Comparison of ENCODE assay signal across 23 cellular contexts in the genomic region with DNA sequence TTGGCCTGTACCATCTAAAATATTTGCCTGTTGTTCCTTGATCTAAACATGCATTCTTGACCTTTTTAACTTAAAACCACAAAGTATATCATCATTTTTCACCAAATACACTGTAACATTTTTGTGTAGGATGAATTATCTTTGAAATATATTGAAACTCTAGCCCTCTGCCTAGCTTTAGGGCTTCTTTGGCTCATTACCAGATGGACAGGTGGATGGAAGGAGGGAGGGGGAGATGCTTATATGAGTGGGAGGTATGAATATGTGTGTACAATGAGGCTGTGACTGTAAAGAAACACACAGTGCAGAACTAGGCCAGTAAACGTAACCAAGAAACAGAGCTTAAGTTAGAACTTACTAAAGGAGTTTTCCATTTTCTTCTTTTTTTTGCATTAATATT.
"Had no signal": no experiment of that assay in that cellular context is flagged by ENCODE, and none has a peak within 500 bp of the region (broad histone marks: within the 10 kb centered on the region; RNA-seq: fewer than 3 reads in every experiment).

No MANE protein-coding gene starts in this region.

- H3K36me3 ChIP-seq: ascending aorta, gastroesophageal sphincter, neural progenitor cell, ovary, sigmoid colon, upper lobe of right lung had no signal

- H3K4me1 Mint-ChIP-seq: stimulated activated naive CD8-positive, alpha-beta T cell treated with anti-CD3 and anti-CD28 coated beads, Interleukin-15, amount 100 ng/mL, for 72 hours had no signal

- ATAC-seq: activated CD4-positive, alpha-beta T cell treated with anti-CD3 and anti-CD28 coated beads for 36 hours; activated CD8-positive, alpha-beta memory T cell treated with anti-CD3 and anti-CD28 coated beads, Interleukin-2, amount 10 ng/mL, durations not matched to agents 7 days and 5 days; activated naive CD8-positive, alpha-beta T cell treated with anti-CD3 and anti-CD28 coated beads, Interleukin-2, amount 50 U/mL, for 24 hours; gastroesophageal sphincter; left lobe of liver; stimulated activated naive CD8-positive, alpha-beta T cell treated with anti-CD3 and anti-CD28 coated beads, Interleukin-15, amount 100 ng/mL, for 72 hours; upper lobe of right lung had no signal

- H3K27me3 ChIP-seq: ascending aorta, dorsolateral prefrontal cortex, gastroesophageal sphincter, neural progenitor cell, ovary, sigmoid colon, testis, upper lobe of right lung had no signal

- H3K9me3 Mint-ChIP-seq: activated CD4-positive, alpha-beta memory T cell treated with anti-CD3 and anti-CD28 coated beads for 36 hours; activated naive CD8-positive, alpha-beta T cell treated with anti-CD3 and anti-CD28 coated beads, Interleukin-2, amount 50 U/mL, for 24 hours; activated T-helper 2 cell treated with anti-CD3 and anti-CD28 coated beads, Interferon-gamma antibody, Interleukin-2, Interleukin-4, amounts not matched to agents 10 μg/mL and 5 μg/mL and 100 μg/mL, durations not matched to agents 14 hours and 24 hours and 36 hours; endodermal cell; naive B cell; neural progenitor cell; stimulated activated naive CD8-positive, alpha-beta T cell treated with anti-CD3 and anti-CD28 coated beads, Interleukin-15, amount 100 ng/mL, for 72 hours had no signal

- H3K9ac ChIP-seq: neural progenitor cell had no signal

- H3K27ac ChIP-seq: ascending aorta, dorsolateral prefrontal cortex, gastroesophageal sphincter, neural progenitor cell, ovary, sigmoid colon, testis, upper lobe of right lung, WERI-Rb-1 had no signal

- H2AFZ ChIP-seq: neural progenitor cell had no signal

- H3K4me1 ChIP-seq: ascending aorta, testis, upper lobe of right lung had no signal

- H3K36me3 Mint-ChIP-seq: activated CD4-positive, alpha-beta memory T cell treated with anti-CD3 and anti-CD28 coated beads for 36 hours; activated CD8-positive, alpha-beta memory T cell treated with anti-CD3 and anti-CD28 coated beads, Interleukin-2, amount 10 ng/mL, durations not matched to agents 7 days and 5 days; naive B cell had no signal

- H3K4me3 ChIP-seq: ascending aorta, dorsolateral prefrontal cortex, gastroesophageal sphincter, neural progenitor cell, ovary, sigmoid colon, testis, upper lobe of right lung had no signal

- H3K9me3 ChIP-seq: ascending aorta, gastroesophageal sphincter, ovary, sigmoid colon, testis, upper lobe of right lung had no signal

- H3K4me3 Mint-ChIP-seq: activated CD4-positive, alpha-beta memory T cell treated with anti-CD3 and anti-CD28 coated beads for 36 hours; activated CD4-positive, alpha-beta T cell treated with anti-CD3 and anti-CD28 coated beads for 36 hours; activated CD8-positive, alpha-beta memory T cell treated with anti-CD3 and anti-CD28 coated beads, Interleukin-2, amount 10 ng/mL, durations not matched to agents 7 days and 5 days; activated naive CD4-positive, alpha-beta T cell treated with anti-CD3 and anti-CD28 coated beads for 36 hours; activated naive CD8-positive, alpha-beta T cell treated with anti-CD3 and anti-CD28 coated beads, Interleukin-2, amount 50 U/mL, for 24 hours; endodermal cell; naive B cell; neural progenitor cell; stimulated activated naive CD8-positive, alpha-beta T cell treated with anti-CD3 and anti-CD28 coated beads, Interleukin-15, amount 100 ng/mL, for 72 hours had no signal

- H3K27ac Mint-ChIP-seq: activated CD4-positive, alpha-beta memory T cell treated with anti-CD3 and anti-CD28 coated beads for 36 hours; activated CD4-positive, alpha-beta T cell treated with anti-CD3 and anti-CD28 coated beads for 36 hours; activated CD8-positive, alpha-beta memory T cell treated with anti-CD3 and anti-CD28 coated beads, Interleukin-2, amount 10 ng/mL, durations not matched to agents 7 days and 5 days; activated naive CD4-positive, alpha-beta T cell treated with anti-CD3 and anti-CD28 coated beads for 36 hours; activated naive CD8-positive, alpha-beta T cell treated with anti-CD3 and anti-CD28 coated beads, Interleukin-2, amount 50 U/mL, for 24 hours; activated T-helper 2 cell treated with anti-CD3 and anti-CD28 coated beads, Interferon-gamma antibody, Interleukin-2, Interleukin-4, amounts not matched to agents 10 μg/mL and 5 μg/mL and 100 μg/mL, durations not matched to agents 14 hours and 24 hours and 36 hours; endodermal cell; naive B cell; neural progenitor cell; stimulated activated naive CD8-positive, alpha-beta T cell treated with anti-CD3 and anti-CD28 coated beads, Interleukin-15, amount 100 ng/mL, for 72 hours had no signal

- DNase-seq: activated CD4-positive, alpha-beta memory T cell treated with anti-CD3 and anti-CD28 coated beads for 36 hours; activated CD4-positive, alpha-beta T cell treated with anti-CD3 and anti-CD28 coated beads for 36 hours; activated CD8-positive, alpha-beta memory T cell treated with anti-CD3 and anti-CD28 coated beads, Interleukin-2, amount 10 ng/mL, durations not matched to agents 7 days and 5 days; activated naive CD4-positive, alpha-beta T cell treated with anti-CD3 and anti-CD28 coated beads for 36 hours; activated naive CD8-positive, alpha-beta T cell treated with anti-CD3 and anti-CD28 coated beads, Interleukin-2, amount 50 U/mL, for 24 hours; activated T-cell treated with anti-CD3 and anti-CD28 coated beads, Interleukin-2, amount 50 U/mL, for 1 hour; dorsolateral prefrontal cortex; endodermal cell; erythroblast; islet precursor cell; naive B cell; ovary; sigmoid colon; stimulated activated CD4-positive, alpha-beta T cell treated with anti-CD3 and anti-CD28 coated beads, Interleukin-1b, Interleukin-23, amount 100 ng/mL, for 48 hours; stimulated activated naive CD8-positive, alpha-beta T cell treated with anti-CD3 and anti-CD28 coated beads, Interleukin-15, amount 100 ng/mL, for 72 hours; testis; upper lobe of right lung; WERI-Rb-1 had no signal
